Comparison of ENCODE assay signal across 2 cellular contexts in genomic region chr15:55942332-55942731, GRCh38.
TF ChIP-seq lines count a peak whose summit lies in the region.

No MANE protein-coding gene starts in this region.

TF ChIP-seq in HepG2, 621 proteins besides CTCF, POLR2A, EP300 and RAD21:
- TF ChIP-seq ZFP82 (CRISPR knock-in tag; IDR thresholded peaks at IDR 0.05; ENCODE audit: borderline replicate concordance) (no peak), SUZ12 (IDR thresholded peaks at IDR 0.05; ENCODE audit: low read depth, low read length) (no peak), ZNF260 (CRISPR knock-in tag; IDR thresholded peaks at IDR 0.05; ENCODE audit: borderline replicate concordance, low read depth) (no peak), HNF4G (IDR thresholded peaks at IDR 0.05; ENCODE audit: borderline replicate concordance, low read depth, low read length) (no peak), HNF4G (CRISPR knock-in tag; IDR thresholded peaks at IDR 0.05; ENCODE audit: borderline replicate concordance, low read depth) (no peak)
- TF ChIP-seq, protein P1, sequence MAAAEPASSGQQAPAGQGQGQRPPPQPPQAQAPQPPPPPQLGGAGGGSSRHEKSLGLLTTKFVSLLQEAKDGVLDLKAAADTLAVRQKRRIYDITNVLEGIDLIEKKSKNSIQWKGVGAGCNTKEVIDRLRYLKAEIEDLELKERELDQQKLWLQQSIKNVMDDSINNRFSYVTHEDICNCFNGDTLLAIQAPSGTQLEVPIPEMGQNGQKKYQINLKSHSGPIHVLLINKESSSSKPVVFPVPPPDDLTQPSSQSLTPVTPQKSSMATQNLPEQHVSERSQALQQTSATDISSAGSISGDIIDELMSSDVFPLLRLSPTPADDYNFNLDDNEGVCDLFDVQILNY (CRISPR knock-in tag; conservative IDR thresholded peaks at IDR 0.05) = no peak
- TF ChIP-seq, protein P2, sequence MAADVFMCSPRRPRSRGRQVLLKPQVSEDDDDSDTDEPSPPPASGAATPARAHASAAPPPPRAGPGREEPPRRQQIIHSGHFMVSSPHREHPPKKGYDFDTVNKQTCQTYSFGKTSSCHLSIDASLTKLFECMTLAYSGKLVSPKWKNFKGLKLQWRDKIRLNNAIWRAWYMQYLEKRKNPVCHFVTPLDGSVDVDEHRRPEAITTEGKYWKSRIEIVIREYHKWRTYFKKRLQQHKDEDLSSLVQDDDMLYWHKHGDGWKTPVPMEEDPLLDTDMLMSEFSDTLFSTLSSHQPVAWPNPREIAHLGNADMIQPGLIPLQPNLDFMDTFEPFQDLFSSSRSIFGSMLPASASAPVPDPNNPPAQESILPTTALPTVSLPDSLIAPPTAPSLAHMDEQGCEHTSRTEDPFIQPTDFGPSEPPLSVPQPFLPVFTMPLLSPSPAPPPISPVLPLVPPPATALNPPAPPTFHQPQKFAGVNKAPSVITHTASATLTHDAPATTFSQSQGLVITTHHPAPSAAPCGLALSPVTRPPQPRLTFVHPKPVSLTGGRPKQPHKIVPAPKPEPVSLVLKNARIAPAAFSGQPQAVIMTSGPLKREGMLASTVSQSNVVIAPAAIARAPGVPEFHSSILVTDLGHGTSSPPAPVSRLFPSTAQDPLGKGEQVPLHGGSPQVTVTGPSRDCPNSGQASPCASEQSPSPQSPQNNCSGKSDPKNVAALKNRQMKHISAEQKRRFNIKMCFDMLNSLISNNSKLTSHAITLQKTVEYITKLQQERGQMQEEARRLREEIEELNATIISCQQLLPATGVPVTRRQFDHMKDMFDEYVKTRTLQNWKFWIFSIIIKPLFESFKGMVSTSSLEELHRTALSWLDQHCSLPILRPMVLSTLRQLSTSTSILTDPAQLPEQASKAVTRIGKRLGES (CRISPR knock-in tag; IDR thresholded peaks at IDR 0.05; ENCODE audit: borderline replicate concordance) = no peak

TF ChIP-seq in K562, 482 proteins besides CTCF, POLR2A, EP300 and RAD21:
- TF ChIP-seq ZNF41 (CRISPR knock-in tag; conservative IDR thresholded peaks at IDR 0.05) = no peak
- no peak for TF ChIP-seq RBM17 (IDR thresholded peaks at IDR 0.05; ENCODE audit: borderline replicate concordance, low read depth, low read length)
- TF ChIP-seq ZNF174 (CRISPR knock-in tag; IDR thresholded peaks at IDR 0.05) = no peak
- TF ChIP-seq HMG20B (CRISPR knock-in tag; IDR thresholded peaks at IDR 0.05) = no peak
- TF ChIP-seq CGGBP1 (CRISPR knock-in tag; IDR thresholded peaks at IDR 0.05) = no peak
- TF ChIP-seq, protein P3, sequence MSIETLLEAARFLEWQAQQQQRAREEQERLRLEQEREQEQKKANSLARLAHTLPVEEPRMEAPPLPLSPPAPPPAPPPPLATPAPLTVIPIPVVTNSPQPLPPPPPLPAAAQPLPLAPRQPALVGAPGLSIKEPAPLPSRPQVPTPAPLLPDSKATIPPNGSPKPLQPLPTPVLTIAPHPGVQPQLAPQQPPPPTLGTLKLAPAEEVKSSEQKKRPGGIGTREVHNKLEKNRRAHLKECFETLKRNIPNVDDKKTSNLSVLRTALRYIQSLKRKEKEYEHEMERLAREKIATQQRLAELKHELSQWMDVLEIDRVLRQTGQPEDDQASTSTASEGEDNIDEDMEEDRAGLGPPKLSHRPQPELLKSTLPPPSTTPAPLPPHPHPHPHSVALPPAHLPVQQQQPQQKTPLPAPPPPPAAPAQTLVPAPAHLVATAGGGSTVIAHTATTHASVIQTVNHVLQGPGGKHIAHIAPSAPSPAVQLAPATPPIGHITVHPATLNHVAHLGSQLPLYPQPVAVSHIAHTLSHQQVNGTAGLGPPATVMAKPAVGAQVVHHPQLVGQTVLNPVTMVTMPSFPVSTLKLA (conservative IDR thresholded peaks at IDR 0.05) = no peak
- no peak for TF ChIP-seq ZNF239 (CRISPR knock-in tag; IDR thresholded peaks at IDR 0.05)
- no peak for TF ChIP-seq GTF2E2 (tag; IDR thresholded peaks at IDR 0.05)
- no peak for TF ChIP-seq ETV5 (CRISPR knock-in tag; IDR thresholded peaks at IDR 0.05; ENCODE audit: low read depth)
- no peak for TF ChIP-seq ESRRA (IDR thresholded peaks at IDR 0.05; ENCODE audit: borderline replicate concordance, low read depth)
- TF ChIP-seq MAFK (IDR thresholded peaks at IDR 0.05; ENCODE audit: low read length) = no peak
- TF ChIP-seq MCM7 (IDR thresholded peaks at IDR 0.05) = no peak
- TF ChIP-seq NR2C2 (CRISPR knock-in tag; IDR thresholded peaks at IDR 0.05) = no peak
- TF ChIP-seq NR2C2 (tag; IDR thresholded peaks at IDR 0.05) = no peak
- no peak for TF ChIP-seq ZNF263 (CRISPR knock-in tag; IDR thresholded peaks at IDR 0.05; ENCODE audit: borderline replicate concordance)
- TF ChIP-seq ATF7 (IDR thresholded peaks at IDR 0.05) = no peak
